Comparison of ENCODE assay signal across 14 cellular contexts in genomic region chr11:119024430-119025098, GRCh38. TPM values are rescaled to one million over a fixed set of nuclear protein-coding genes. Genes with fewer than 3 reads are reported as not detected.
DNase-seq lines count a peak whose midpoint lies in the region; ATAC-seq and TF ChIP-seq lines count a peak whose summit lies in the region.
"Had no signal": no experiment of that assay in that cellular context is flagged by ENCODE, and none has a peak within 500 bp of the region (broad histone marks: within the 10 kb centered on the region; RNA-seq: fewer than 3 reads in every experiment).

No MANE protein-coding gene starts in this region.

- no peaks in the 10 kb centered on the region for H3F3A ChIP-seq in Loucy (ENCODE audit: low read depth)

- H3K27me3 ChIP-seq in BLaER1 treated with 17β-estradiol and CSF1 and Interleukin-3, amounts not matched to agents 10 nM and 100 nM: no peaks in the 10 kb centered on the region
- no peaks in the 10 kb centered on the region for H3K27me3 ChIP-seq in Loucy (ENCODE audit: insufficient read depth, low read length, poor library complexity, severe bottlenecking)

- peaks cover 57% of the 10 kb centered on the region for H3K79me2 ChIP-seq in Loucy (ENCODE audit: insufficient read depth, low read length)

- H3K4me1 ChIP-seq in BLaER1 treated with 17β-estradiol and CSF1 and Interleukin-3, amounts not matched to agents 10 nM and 100 nM: peaks cover 40 to 76% (median 49%) of the 10 kb centered on the region in 10 experiments
- peaks cover 27% of the 10 kb centered on the region for H3K4me1 ChIP-seq in Loucy (ENCODE audit: insufficient read depth, low read length, poor library complexity, severe bottlenecking)

- H3K4me1 Mint-ChIP-seq in chondrocyte (ENCODE audit: low read depth): peaks cover 29% of the 10 kb centered on the region
- peaks cover 31% of the 10 kb centered on the region for H3K4me1 Mint-ChIP-seq in nephron

- H3K4me3 ChIP-seq in BLaER1 treated with 17β-estradiol and CSF1 and Interleukin-3, amounts not matched to agents 10 nM and 100 nM: no peak overlapping the region
- no peak overlapping the region for H3K4me3 ChIP-seq in Loucy (ENCODE audit: low read length, poor library complexity, severe bottlenecking)

- H3K27ac Mint-ChIP-seq in chondrocyte (ENCODE audit: unreplicated experiment) (peak overlapping the region; percentile 8), nephron (peak overlapping the region; percentile 7 to 95 (median 49))

- DNase-seq in chondrocyte (ENCODE audit: low spot score): no peak
- no peak for DNase-seq in NCI-H510A treated with DMSO at 0.1 percent for 48 hours (lab: John Stamatoyannopoulos, UW)
- DNase-seq: COR-L47; effector memory CD4-positive, alpha-beta T cell; hypothalamus; NCI-H146; stimulated activated naive CD4-positive, alpha-beta T cell treated with Interleukin-2 at 50 U/mL for 16 hours; T1000 had no signal

- H3K27me3 Mint-ChIP-seq in chondrocyte (ENCODE audit: low read depth) (no peaks in the 10 kb centered on the region), nephron (ENCODE audit: low read depth) (no peaks in the 10 kb centered on the region)

- peaks cover 4 to 50% (median 30%) of the 10 kb centered on the region in 11 experiments; a peak in 18 of 22 replicates for H4K20me1 ChIP-seq in BLaER1 treated with 17β-estradiol and CSF1 and Interleukin-3, amounts not matched to agents 10 nM and 100 nM
- H4K20me1 ChIP-seq in Loucy (ENCODE audit: insufficient read depth, low read length, poor library complexity, severe bottlenecking): peaks cover 7% of the 10 kb centered on the region

- H3K27ac ChIP-seq in BLaER1 treated with 17β-estradiol and CSF1 and Interleukin-3, amounts not matched to agents 10 nM and 100 nM: peak overlapping the region in 2 of 11 experiments; percentile 13 to 23; a peak in 3 of 22 replicates

- H3K9ac ChIP-seq in BLaER1 treated with 17β-estradiol and CSF1 and Interleukin-3, amounts not matched to agents 10 nM and 100 nM: peak overlapping the region in 7 of 11 experiments; percentile 1 to 41 (median 23); a peak in 8 of 22 replicates
- H3K9ac ChIP-seq in Loucy (ENCODE audit: low read depth, low read length, poor library complexity, severe bottlenecking): peak overlapping the region; percentile 19

- no peak overlapping the region for H2AFZ ChIP-seq in Loucy (ENCODE audit: low read length)

- H3K4me2 ChIP-seq in BLaER1 treated with 17β-estradiol and CSF1 and Interleukin-3, amounts not matched to agents 10 nM and 100 nM: peak overlapping the region in 3 of 11 experiments; percentile 8 to 35 (median 24); a peak in 5 of 22 replicates
- H3K4me2 ChIP-seq in Loucy (ENCODE audit: low read depth, low read length, poor library complexity, severe bottlenecking): peak overlapping the region; percentile 7

- no peak overlapping the region for H3K4me3 Mint-ChIP-seq in chondrocyte (ENCODE audit: unreplicated experiment)
- H3K4me3 Mint-ChIP-seq in nephron: peak overlapping the region in 2 of 3 experiments; percentile 29 to 57

- ATAC-seq in HG02610 (IDR thresholded peaks at IDR 0.05; ENCODE audit: unreplicated experiment) (no peak), GM19324 (IDR thresholded peaks at IDR 0.05; ENCODE audit: low FRiP score, unreplicated experiment) (no peak), GM19035 (IDR thresholded peaks at IDR 0.05; ENCODE audit: unreplicated experiment) (no peak)

- no peaks in the 10 kb centered on the region for H3K9me3 ChIP-seq in BLaER1 treated with 17β-estradiol and CSF1 and Interleukin-3, amounts not matched to agents 10 nM and 100 nM (replicated peaks in 1 of 11)
- H3K9me3 ChIP-seq in Loucy (ENCODE audit: insufficient read depth, low read depth, low read length): no peaks in the 10 kb centered on the region

- TF ChIP-seq CTCF in Loucy (conservative IDR thresholded peaks at IDR 0.05; ENCODE audit: low read length): no peak
- no peak for TF ChIP-seq CTCF in chondrocyte (IDR thresholded peaks at IDR 0.05)
- no peak for TF ChIP-seq CTCF in nephron (IDR thresholded peaks at IDR 0.05; ENCODE audit: unreplicated experiment in 3 of 3)

- H3K9me3 Mint-ChIP-seq in chondrocyte (ENCODE audit: low read depth) (no peaks in the 10 kb centered on the region), nephron (no peaks in the 10 kb centered on the region)

- H3K36me3 Mint-ChIP-seq in chondrocyte (ENCODE audit: low read depth) (peaks cover 13% of the 10 kb centered on the region), nephron (ENCODE audit: low read depth) (peaks cover 56% of the 10 kb centered on the region)

- peaks cover 60 to 93% (median 81%) of the 10 kb centered on the region in 11 experiments for H3K36me3 ChIP-seq in BLaER1 treated with 17β-estradiol and CSF1 and Interleukin-3, amounts not matched to agents 10 nM and 100 nM
- peaks cover 10% of the 10 kb centered on the region for H3K36me3 ChIP-seq in Loucy (ENCODE audit: insufficient read depth, low read length)

- no peaks in the 10 kb centered on the region for H3K9me2 ChIP-seq in Loucy (replicated peaks; ENCODE audit: low read depth, low read length)

RNA-seq across cellular contexts. Expression of gene TRAPPC4, which starts 6.0 kb away (rescaled TPM):
- 73.0 to 78.8 TPM (median 75.0 TPM) in 3 replicates for total RNA-seq in chondrocyte

RNA-seq across cellular contexts. Expression of gene SLC37A4, which starts 6.1 kb away (rescaled TPM):
- total RNA-seq in chondrocyte: 13.6 to 15.6 TPM (median 13.9 TPM) in 3 replicates

RNA-seq across cellular contexts. Expression of gene RPS25, which starts 6.4 kb away (rescaled TPM):
- 600 to 777 TPM (median 609 TPM) in 3 replicates for total RNA-seq in chondrocyte

RNA-seq across cellular contexts. Expression of gene CENATAC, which starts 26.6 kb away (rescaled TPM):
- 16.6 to 30.0 TPM (median 16.7 TPM) in 3 replicates for total RNA-seq in chondrocyte

RNA-seq across cellular contexts. Expression of gene HYOU1, which starts 32.4 kb away (rescaled TPM):
- 213 to 227 TPM (median 214 TPM) in 3 replicates for total RNA-seq in chondrocyte
